Comparison of ENCODE assay signal across 19 cellular contexts in genomic region chr5:55672477-55672911, GRCh38. TPM values are rescaled to one million over a fixed set of nuclear protein-coding genes. Genes with fewer than 3 reads are reported as not detected.
DNase-seq lines count a peak whose midpoint lies in the region; ATAC-seq and TF ChIP-seq lines count a peak whose summit lies in the region.
"Had no signal": no experiment of that assay in that cellular context is flagged by ENCODE, and none has a peak within 500 bp of the region (broad histone marks: within the 10 kb centered on the region; RNA-seq: fewer than 3 reads in every experiment).

No MANE protein-coding gene starts in this region.

- no peaks in the 10 kb centered on the region for H3K9me3 Mint-ChIP-seq in glutamatergic neuron (ENCODE audit: unreplicated experiment)
- no peaks in the 10 kb centered on the region for H3K9me3 Mint-ChIP-seq in activated T-helper 2 cell treated with anti-CD3 and anti-CD28 coated beads, Interferon-gamma antibody, Interleukin-2, Interleukin-4, amounts not matched to agents 10 μg/mL and 5 μg/mL and 100 μg/mL, durations not matched to agents 14 hours and 24 hours and 36 hours
- H3K9me3 Mint-ChIP-seq: activated CD4-positive, alpha-beta memory T cell treated with anti-CD3 and anti-CD28 coated beads, Interleukin-2, amount 10 ng/mL, durations not matched to agents 7 days and 5 days; activated T-cell treated with anti-CD3 and anti-CD28 coated beads, Interleukin-2, amount 50 U/mL, for 24 hours; naive B cell; T-cell had no signal

- no peaks in the 10 kb centered on the region for H3K27me3 Mint-ChIP-seq in glutamatergic neuron (ENCODE audit: unreplicated experiment)
- H3K27me3 Mint-ChIP-seq in activated T-helper 2 cell treated with anti-CD3 and anti-CD28 coated beads, Interferon-gamma antibody, Interleukin-2, Interleukin-4, amounts not matched to agents 10 μg/mL and 5 μg/mL and 100 μg/mL, durations not matched to agents 14 hours and 24 hours and 36 hours (ENCODE audit: low read depth), result no peaks in the 10 kb centered on the region
- H3K27me3 Mint-ChIP-seq: activated CD4-positive, alpha-beta memory T cell treated with anti-CD3 and anti-CD28 coated beads, Interleukin-2, amount 10 ng/mL, durations not matched to agents 7 days and 5 days; activated T-cell treated with anti-CD3 and anti-CD28 coated beads, Interleukin-2, amount 50 U/mL, for 24 hours; naive B cell; T-cell had no signal

- H3K18ac ChIP-seq in IMR-90 (ENCODE audit: low read depth, low read length), result no peak overlapping the region

- H3K27ac Mint-ChIP-seq in glutamatergic neuron (ENCODE audit: unreplicated experiment), result no peak overlapping the region
- H3K27ac Mint-ChIP-seq in activated T-helper 2 cell treated with anti-CD3 and anti-CD28 coated beads, Interferon-gamma antibody, Interleukin-2, Interleukin-4, amounts not matched to agents 10 μg/mL and 5 μg/mL and 100 μg/mL, durations not matched to agents 14 hours and 24 hours and 36 hours, result no peak overlapping the region
- H3K27ac Mint-ChIP-seq: activated CD4-positive, alpha-beta memory T cell treated with anti-CD3 and anti-CD28 coated beads, Interleukin-2, amount 10 ng/mL, durations not matched to agents 7 days and 5 days; activated T-cell treated with anti-CD3 and anti-CD28 coated beads, Interleukin-2, amount 50 U/mL, for 24 hours; naive B cell; T-cell had no signal

- H3K4me3 ChIP-seq in IMR-90 (ENCODE audit: insufficient read depth, low read depth, low read length), result no peak overlapping the region
- no peak overlapping the region for H3K4me3 ChIP-seq in muscle layer of colon (ENCODE audit: low read depth in 1 of 2, low read length in 2 of 2)
- no peak overlapping the region for H3K4me3 ChIP-seq in suprapubic skin
- H3K4me3 ChIP-seq: psoas muscle had no signal

- no peaks in the 10 kb centered on the region for H3K36me3 ChIP-seq in IMR-90 (ENCODE audit: control insufficient read depth, insufficient read depth, low read length)
- H3K36me3 ChIP-seq in muscle layer of colon (ENCODE audit: insufficient read depth, low read length), result no peaks in the 10 kb centered on the region
- H3K36me3 ChIP-seq in suprapubic skin, result peaks cover 5% of the 10 kb centered on the region

- CTCF ChIA-PET in IMR-90 (lab: Yijun Ruan, JAX), result interaction anchor here (0.7 kb wide), 1 partner anchor 409 kb away, joined by 4 read pairs; no protein-coding TSS in a partner anchor

- no peak for TF ChIP-seq RAD21 in IMR-90 (IDR thresholded peaks at IDR 0.05; ENCODE audit: low read length)

- H2AK5ac ChIP-seq in IMR-90 (ENCODE audit: low read depth, low read length), result no peak overlapping the region

- H3K27ac ChIP-seq in IMR-90 (ENCODE audit: insufficient read depth, low read length) (no peak overlapping the region), cingulate gyrus (ENCODE audit: low read depth, low read length) (peak overlapping the region; percentile 25), muscle layer of colon (ENCODE audit: low read depth, low read length) (peak overlapping the region; percentile 32), suprapubic skin (peak overlapping the region; percentile 0)
- H3K27ac ChIP-seq: psoas muscle, VCaP had no signal

- H3K9me3 ChIP-seq in IMR-90 (ENCODE audit: control insufficient read depth, insufficient read depth, low read length) (no peaks in the 10 kb centered on the region), muscle layer of colon (ENCODE audit: low read length) (no peaks in the 10 kb centered on the region), suprapubic skin (no peaks in the 10 kb centered on the region)
- H3K9me3 ChIP-seq: psoas muscle had no signal

- no peak overlapping the region for H3K4me3 Mint-ChIP-seq in glutamatergic neuron (ENCODE audit: unreplicated experiment)
- H3K4me3 Mint-ChIP-seq in activated T-helper 2 cell treated with anti-CD3 and anti-CD28 coated beads, Interferon-gamma antibody, Interleukin-2, Interleukin-4, amounts not matched to agents 10 μg/mL and 5 μg/mL and 100 μg/mL, durations not matched to agents 14 hours and 24 hours and 36 hours (ENCODE audit: low read depth), result no peak overlapping the region
- H3K4me3 Mint-ChIP-seq: activated CD4-positive, alpha-beta memory T cell treated with anti-CD3 and anti-CD28 coated beads, Interleukin-2, amount 10 ng/mL, durations not matched to agents 7 days and 5 days; activated T-cell treated with anti-CD3 and anti-CD28 coated beads, Interleukin-2, amount 50 U/mL, for 24 hours; T-cell had no signal

- TF ChIP-seq POLR2A in IMR-90 (IDR thresholded peaks at IDR 0.05; ENCODE audit: low read depth, low read length), result no peak
- no peak for TF ChIP-seq POLR2A in suprapubic skin (IDR thresholded peaks at IDR 0.05)

- no peak for TF ChIP-seq EP300 in suprapubic skin (IDR thresholded peaks at IDR 0.05)

- DNase-seq in IMR-90, result no peak
- DNase-seq in suprapubic skin (ENCODE audit: low spot score in 2 of 2), result no peak
- no peak for DNase-seq in glutamatergic neuron
- DNase-seq in activated T-helper 2 cell treated with anti-CD3 and anti-CD28 coated beads, Interferon-gamma antibody, Interleukin-2, Interleukin-4, amounts not matched to agents 10 μg/mL and 5 μg/mL and 100 μg/mL, durations not matched to agents 14 hours and 24 hours and 36 hours (ENCODE audit: low spot score), result no peak
- no peak for DNase-seq in SHP77 treated with DMSO at 0.1 percent for 48 hours (lab: John Stamatoyannopoulos, UW)
- DNase-seq: activated CD4-positive, alpha-beta memory T cell treated with anti-CD3 and anti-CD28 coated beads, Interleukin-2, amount 10 ng/mL, durations not matched to agents 7 days and 5 days; activated naive CD4-positive, alpha-beta T cell treated with anti-CD3 and anti-CD28 coated beads, Interleukin-2, amount 50 U/mL, for 16 hours; activated T-cell treated with anti-CD3 and anti-CD28 coated beads, Interleukin-2, amount 50 U/mL, for 24 hours; AML-193; COR-L47; naive B cell; NCI-H1930; NCI-H446; psoas muscle; stimulated activated CD4-positive, alpha-beta T cell treated with anti-CD3 and anti-CD28 coated beads, Interleukin-12 subunit alpha, Interleukin-12 subunit beta, amount 100 ng/mL, for 4 hours; T-cell had no signal

- no peak overlapping the region for H3K9ac ChIP-seq in IMR-90 (ENCODE audit: low read depth, low read length)
- H3K9ac ChIP-seq in muscle layer of colon (ENCODE audit: low read length), result no peak overlapping the region

- H3K27me3 ChIP-seq in IMR-90 (ENCODE audit: control insufficient read depth, insufficient read depth, low read length) (no peaks in the 10 kb centered on the region), muscle layer of colon (ENCODE audit: control insufficient read depth in 1 of 2, insufficient read depth in 2 of 2, low read length in 2 of 2) (no peaks in the 10 kb centered on the region), suprapubic skin (no peaks in the 10 kb centered on the region)

- no peak for TF ChIP-seq CTCF in IMR-90 (conservative IDR thresholded peaks at IDR 0.05; ENCODE audit: low read depth, low read length)
- no peak for TF ChIP-seq CTCF in suprapubic skin (IDR thresholded peaks at IDR 0.05)
- TF ChIP-seq CTCF in glutamatergic neuron (IDR thresholded peaks at IDR 0.05; ENCODE audit: partially characterized antibody, unreplicated experiment), result no peak

- no peak overlapping the region for H2BK15ac ChIP-seq in IMR-90 (ENCODE audit: low read depth, low read length)

- no peak overlapping the region for H3K4ac ChIP-seq in IMR-90 (ENCODE audit: low read depth, low read length)

- no peak overlapping the region for H2BK120ac ChIP-seq in IMR-90 (ENCODE audit: low read depth, low read length)

- intact Hi-C loops in IMR-90 (cut with micrococcal nuclease), result no loop called here
- intact Hi-C loops in activated T-helper 2 cell treated with anti-CD3 and anti-CD28 coated beads, Interferon-gamma antibody, Interleukin-2, Interleukin-4, amounts not matched to agents 10 μg/mL and 5 μg/mL and 100 μg/mL, durations not matched to agents 14 hours and 24 hours and 36 hours (cut with micrococcal nuclease), result no loop called here

- H3K9me1 ChIP-seq in IMR-90 (ENCODE audit: insufficient read depth, low read length), result peaks cover 6% of the 10 kb centered on the region; the same call in 1 of the 2 replicates

- H2AFZ ChIP-seq in IMR-90 (replicated peaks; ENCODE audit: low read length, poor library complexity), result no peak overlapping the region

- H4K91ac ChIP-seq in IMR-90 (ENCODE audit: insufficient read depth, low read depth, low read length), result no peak overlapping the region

- 0 out of 2 replicates have a peak overlapping the region, but pooled peaks have one; percentile 16 for H4K5ac ChIP-seq in IMR-90 (ENCODE audit: low read depth, low read length)

- ATAC-seq in IMR-90 (ENCODE audit: low read depth), result no peak
- ATAC-seq: psoas muscle, T-cell had no signal

- no peaks in the 10 kb centered on the region for H3K36me3 Mint-ChIP-seq in glutamatergic neuron (ENCODE audit: unreplicated experiment)
- H3K36me3 Mint-ChIP-seq in activated T-helper 2 cell treated with anti-CD3 and anti-CD28 coated beads, Interferon-gamma antibody, Interleukin-2, Interleukin-4, amounts not matched to agents 10 μg/mL and 5 μg/mL and 100 μg/mL, durations not matched to agents 14 hours and 24 hours and 36 hours (ENCODE audit: low read depth), result peaks cover 21% of the 10 kb centered on the region

- no peak overlapping the region for H3K4me2 ChIP-seq in IMR-90 (ENCODE audit: low read depth, low read length)

- POLR2A ChIA-PET in IMR-90 (lab: Charles Lee; ENCODE audit: unreplicated experiment), result no interaction called here

- no TSS peak for BruUV-seq in IMR-90 (replicated peaks; lab: Mats Ljungman, UMichigan)

- no peak overlapping the region for H3K56ac ChIP-seq in IMR-90 (ENCODE audit: extremely low read depth, insufficient read depth, low read length)

- no peaks in the 10 kb centered on the region for H4K20me1 ChIP-seq in IMR-90 (ENCODE audit: insufficient read depth, low read length)

- no CpG with 5 or more reads among the region's 2 CpGs for WGBS in IMR-90 (ENCODE audit: extremely low coverage in 2 of 2, insufficient read length in 1 of 2), 2 experiments
- 77% methylated on average over 2 of the region's 2 CpGs for WGBS in suprapubic skin

- H2BK20ac ChIP-seq in IMR-90 (ENCODE audit: low read depth, low read length), result no peak overlapping the region

- dilution Hi-C loops in IMR-90 (cut with HindIII; ENCODE audit: low sequenced_read_pairs, unreplicated experiment), result no loop called here

- peaks cover 0 to 4% of the 10 kb centered on the region in 2 experiments; a peak in 2 of 4 replicates for H3K79me1 ChIP-seq in IMR-90 (ENCODE audit: low read depth in 1 of 2, low read length in 2 of 2)

- H3K14ac ChIP-seq in IMR-90 (replicated peaks; ENCODE audit: low read depth, low read length), result no peak overlapping the region

- no peak overlapping the region for H2AK9ac ChIP-seq in IMR-90 (replicated peaks; ENCODE audit: low read depth, low read length, poor library complexity)

- in situ Hi-C loops in IMR-90 (cut with MboI; ENCODE audit: low sequenced_read_pairs), result no loop called here

- H4K8ac ChIP-seq in IMR-90 (ENCODE audit: low read depth in 2 of 2, low read length in 2 of 2), result no peak overlapping the region

- H3K4me1 ChIP-seq in IMR-90 (ENCODE audit: control insufficient read depth, insufficient read depth, low read length) (peaks cover 2% of the 10 kb centered on the region), muscle layer of colon (ENCODE audit: insufficient read depth, low read length) (peaks cover 48% of the 10 kb centered on the region), suprapubic skin (peaks cover 17% of the 10 kb centered on the region)

- H2BK5ac ChIP-seq in IMR-90 (ENCODE audit: low read depth, low read length, poor library complexity, severe bottlenecking), result no peak overlapping the region

- no peak overlapping the region for H3K23ac ChIP-seq in IMR-90 (ENCODE audit: low read depth, low read length)

- H3K4me1 Mint-ChIP-seq in glutamatergic neuron (ENCODE audit: low read depth, unreplicated experiment), result no peaks in the 10 kb centered on the region
- H3K4me1 Mint-ChIP-seq in activated T-helper 2 cell treated with anti-CD3 and anti-CD28 coated beads, Interferon-gamma antibody, Interleukin-2, Interleukin-4, amounts not matched to agents 10 μg/mL and 5 μg/mL and 100 μg/mL, durations not matched to agents 14 hours and 24 hours and 36 hours (ENCODE audit: low read depth), result peaks cover 19% of the 10 kb centered on the region

RNA-seq across cellular contexts. Expression of gene SLC38A9, which starts 39.6 kb away (rescaled TPM):
- total RNA-seq in IMR-90 (2012; rRNA removed) (20.8 and 24.2 TPM in 2 replicates), suprapubic skin (10 to 100 TPM; 13.9 to 52.6 (median 19.7) TPM), glutamatergic neuron (ENCODE audit: unreplicated experiment) (40.1 TPM)
- 8.1 and 10.5 TPM in 2 replicates for polyA plus RNA-seq in IMR-90 (2012; rRNA removed)
- polyA plus RNA-seq in IMR-90 (2012; cell fraction: cytosol; rRNA removed), result 2.0 and 4.4 TPM in 2 replicates
- 2.1 and 27.5 TPM in 2 replicates for polyA plus RNA-seq in IMR-90 (2012; cell fraction: nucleus; rRNA removed; ENCODE audit: low replicate concordance)
- total RNA-seq in activated T-helper 2 cell treated with anti-CD3 and anti-CD28 coated beads, Interferon-gamma antibody, Interleukin-2, Interleukin-4, amounts not matched to agents 10 μg/mL and 5 μg/mL and 100 μg/mL, durations not matched to agents 14 hours and 24 hours and 36 hours, result 19.3 and 22.2 TPM in 2 replicates
